In the genomic region with DNA sequence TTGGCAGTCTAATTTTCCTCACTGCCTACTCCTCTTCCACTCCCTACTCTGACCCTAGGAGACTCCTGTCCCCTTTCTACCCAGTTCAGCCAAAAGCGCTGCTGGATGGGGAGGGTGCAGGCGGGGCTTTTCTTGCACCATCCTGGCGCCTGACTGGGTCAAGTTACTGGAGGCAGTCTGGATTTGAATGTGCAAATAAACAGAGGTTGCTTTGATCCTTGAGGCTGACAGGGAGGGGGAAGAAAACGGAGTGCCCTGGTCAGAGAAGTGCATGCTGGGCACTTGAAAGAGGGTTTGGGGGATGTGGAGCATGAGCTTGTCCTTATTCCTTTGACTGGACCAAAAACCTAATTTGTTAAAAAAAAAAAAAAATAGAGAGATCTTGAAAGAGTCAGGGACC, we compare ENCODE assay signal across 1 cellular context.
A peak's percentile ranks its signal among the peaks of the same experiment; 100 is the strongest.
TF ChIP-seq lines count a peak whose summit lies in the region.

No MANE protein-coding gene starts in this region.

TF ChIP-seq in HepG2, 621 proteins besides CTCF, POLR2A, EP300 and RAD21 (continued from another document and continues in another):
- TF ChIP-seq, protein P1, sequence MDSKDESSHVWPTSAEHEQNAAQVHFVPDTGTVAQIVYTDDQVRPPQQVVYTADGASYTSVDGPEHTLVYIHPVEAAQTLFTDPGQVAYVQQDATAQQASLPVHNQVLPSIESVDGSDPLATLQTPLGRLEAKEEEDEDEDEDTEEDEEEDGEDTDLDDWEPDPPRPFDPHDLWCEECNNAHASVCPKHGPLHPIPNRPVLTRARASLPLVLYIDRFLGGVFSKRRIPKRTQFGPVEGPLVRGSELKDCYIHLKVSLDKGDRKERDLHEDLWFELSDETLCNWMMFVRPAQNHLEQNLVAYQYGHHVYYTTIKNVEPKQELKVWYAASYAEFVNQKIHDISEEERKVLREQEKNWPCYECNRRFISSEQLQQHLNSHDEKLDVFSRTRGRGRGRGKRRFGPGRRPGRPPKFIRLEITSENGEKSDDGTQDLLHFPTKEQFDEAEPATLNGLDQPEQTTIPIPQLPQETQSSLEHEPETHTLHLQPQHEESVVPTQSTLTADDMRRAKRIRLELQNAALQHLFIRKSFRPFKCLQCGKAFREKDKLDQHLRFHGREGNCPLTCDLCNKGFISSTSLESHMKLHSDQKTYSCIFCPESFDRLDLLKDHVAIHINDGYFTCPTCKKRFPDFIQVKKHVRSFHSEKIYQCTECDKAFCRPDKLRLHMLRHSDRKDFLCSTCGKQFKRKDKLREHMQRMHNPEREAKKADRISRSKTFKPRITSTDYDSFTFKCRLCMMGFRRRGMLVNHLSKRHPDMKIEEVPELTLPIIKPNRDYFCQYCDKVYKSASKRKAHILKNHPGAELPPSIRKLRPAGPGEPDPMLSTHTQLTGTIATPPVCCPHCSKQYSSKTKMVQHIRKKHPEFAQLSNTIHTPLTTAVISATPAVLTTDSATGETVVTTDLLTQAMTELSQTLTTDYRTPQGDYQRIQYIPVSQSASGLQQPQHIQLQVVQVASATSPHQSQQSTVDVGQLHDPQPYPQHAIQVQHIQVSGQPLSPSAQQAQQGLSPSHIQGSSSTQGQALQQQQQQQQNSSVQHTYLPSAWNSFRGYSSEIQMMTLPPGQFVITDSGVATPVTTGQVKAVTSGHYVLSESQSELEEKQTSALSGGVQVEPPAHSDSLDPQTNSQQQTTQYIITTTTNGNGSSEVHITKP (CRISPR knock-in tag; IDR thresholded peaks at IDR 0.05; ENCODE audit: low read depth): no peak
- TF ChIP-seq KAT2B (IDR thresholded peaks at IDR 0.05; ENCODE audit: borderline replicate concordance, low read depth, low read length) (no peak), ATAD3A (CRISPR knock-in tag; IDR thresholded peaks at IDR 0.05) (no peak), SMYD3 (CRISPR knock-in tag; IDR thresholded peaks at IDR 0.05) (no peak), SIX4 (CRISPR knock-in tag; IDR thresholded peaks at IDR 0.05) (peak; percentile 57; the same call in 1 of the 2 replicates), CBX1 (IDR thresholded peaks at IDR 0.05; ENCODE audit: low read depth) (no peak), SIX1 (CRISPR knock-in tag; IDR thresholded peaks at IDR 0.05; ENCODE audit: borderline replicate concordance) (no peak), ZNF333 (CRISPR knock-in tag; IDR thresholded peaks at IDR 0.05; ENCODE audit: borderline replicate concordance) (no peak), EZH2 (conservative IDR thresholded peaks at IDR 0.05; ENCODE audit: low read depth, low read length) (no peak), HOXA7 (CRISPR knock-in tag; IDR thresholded peaks at IDR 0.05) (no peak), ZNF383 (CRISPR knock-in tag; IDR thresholded peaks at IDR 0.05; ENCODE audit: borderline replicate concordance) (no peak), ZC3H4 (CRISPR knock-in tag; IDR thresholded peaks at IDR 0.05; ENCODE audit: borderline replicate concordance) (no peak), ZFX (CRISPR knock-in tag; IDR thresholded peaks at IDR 0.05; ENCODE audit: low read depth) (no peak), ETV6 (CRISPR knock-in tag; conservative IDR thresholded peaks at IDR 0.05) (no peak), HCFC1 (IDR thresholded peaks at IDR 0.05; ENCODE audit: low read depth, low read length) (no peak), MAFG (CRISPR knock-in tag; IDR thresholded peaks at IDR 0.05) (no peak), ZNF547 (CRISPR knock-in tag; IDR thresholded peaks at IDR 0.05) (no peak), CBX5 (CRISPR knock-in tag; IDR thresholded peaks at IDR 0.05; ENCODE audit: borderline replicate concordance) (no peak), ZNF264 (CRISPR knock-in tag; IDR thresholded peaks at IDR 0.05) (no peak), JARID2 (CRISPR knock-in tag; IDR thresholded peaks at IDR 0.05; ENCODE audit: insufficient replicate concordance) (no peak)
- TF ChIP-seq, protein P2, sequence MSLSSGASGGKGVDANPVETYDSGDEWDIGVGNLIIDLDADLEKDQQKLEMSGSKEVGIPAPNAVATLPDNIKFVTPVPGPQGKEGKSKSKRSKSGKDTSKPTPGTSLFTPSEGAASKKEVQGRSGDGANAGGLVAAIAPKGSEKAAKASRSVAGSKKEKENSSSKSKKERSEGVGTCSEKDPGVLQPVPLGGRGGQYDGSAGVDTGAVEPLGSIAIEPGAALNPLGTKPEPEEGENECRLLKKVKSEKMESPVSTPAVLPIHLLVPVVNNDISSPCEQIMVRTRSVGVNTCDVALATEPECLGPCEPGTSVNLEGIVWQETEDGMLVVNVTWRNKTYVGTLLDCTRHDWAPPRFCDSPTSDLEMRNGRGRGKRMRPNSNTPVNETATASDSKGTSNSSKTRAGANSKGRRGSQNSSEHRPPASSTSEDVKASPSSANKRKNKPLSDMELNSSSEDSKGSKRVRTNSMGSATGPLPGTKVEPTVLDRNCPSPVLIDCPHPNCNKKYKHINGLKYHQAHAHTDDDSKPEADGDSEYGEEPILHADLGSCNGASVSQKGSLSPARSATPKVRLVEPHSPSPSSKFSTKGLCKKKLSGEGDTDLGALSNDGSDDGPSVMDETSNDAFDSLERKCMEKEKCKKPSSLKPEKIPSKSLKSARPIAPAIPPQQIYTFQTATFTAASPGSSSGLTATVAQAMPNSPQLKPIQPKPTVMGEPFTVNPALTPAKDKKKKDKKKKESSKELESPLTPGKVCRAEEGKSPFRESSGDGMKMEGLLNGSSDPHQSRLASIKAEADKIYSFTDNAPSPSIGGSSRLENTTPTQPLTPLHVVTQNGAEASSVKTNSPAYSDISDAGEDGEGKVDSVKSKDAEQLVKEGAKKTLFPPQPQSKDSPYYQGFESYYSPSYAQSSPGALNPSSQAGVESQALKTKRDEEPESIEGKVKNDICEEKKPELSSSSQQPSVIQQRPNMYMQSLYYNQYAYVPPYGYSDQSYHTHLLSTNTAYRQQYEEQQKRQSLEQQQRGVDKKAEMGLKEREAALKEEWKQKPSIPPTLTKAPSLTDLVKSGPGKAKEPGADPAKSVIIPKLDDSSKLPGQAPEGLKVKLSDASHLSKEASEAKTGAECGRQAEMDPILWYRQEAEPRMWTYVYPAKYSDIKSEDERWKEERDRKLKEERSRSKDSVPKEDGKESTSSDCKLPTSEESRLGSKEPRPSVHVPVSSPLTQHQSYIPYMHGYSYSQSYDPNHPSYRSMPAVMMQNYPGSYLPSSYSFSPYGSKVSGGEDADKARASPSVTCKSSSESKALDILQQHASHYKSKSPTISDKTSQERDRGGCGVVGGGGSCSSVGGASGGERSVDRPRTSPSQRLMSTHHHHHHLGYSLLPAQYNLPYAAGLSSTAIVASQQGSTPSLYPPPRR (CRISPR knock-in tag; IDR thresholded peaks at IDR 0.05; ENCODE audit: borderline replicate concordance): no peak
- TF ChIP-seq, protein P3, sequence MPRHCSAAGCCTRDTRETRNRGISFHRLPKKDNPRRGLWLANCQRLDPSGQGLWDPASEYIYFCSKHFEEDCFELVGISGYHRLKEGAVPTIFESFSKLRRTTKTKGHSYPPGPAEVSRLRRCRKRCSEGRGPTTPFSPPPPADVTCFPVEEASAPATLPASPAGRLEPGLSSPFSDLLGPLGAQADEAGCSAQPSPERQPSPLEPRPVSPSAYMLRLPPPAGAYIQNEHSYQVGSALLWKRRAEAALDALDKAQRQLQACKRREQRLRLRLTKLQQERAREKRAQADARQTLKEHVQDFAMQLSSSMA (CRISPR knock-in tag; IDR thresholded peaks at IDR 0.05): no peak
- TF ChIP-seq, protein P4, sequence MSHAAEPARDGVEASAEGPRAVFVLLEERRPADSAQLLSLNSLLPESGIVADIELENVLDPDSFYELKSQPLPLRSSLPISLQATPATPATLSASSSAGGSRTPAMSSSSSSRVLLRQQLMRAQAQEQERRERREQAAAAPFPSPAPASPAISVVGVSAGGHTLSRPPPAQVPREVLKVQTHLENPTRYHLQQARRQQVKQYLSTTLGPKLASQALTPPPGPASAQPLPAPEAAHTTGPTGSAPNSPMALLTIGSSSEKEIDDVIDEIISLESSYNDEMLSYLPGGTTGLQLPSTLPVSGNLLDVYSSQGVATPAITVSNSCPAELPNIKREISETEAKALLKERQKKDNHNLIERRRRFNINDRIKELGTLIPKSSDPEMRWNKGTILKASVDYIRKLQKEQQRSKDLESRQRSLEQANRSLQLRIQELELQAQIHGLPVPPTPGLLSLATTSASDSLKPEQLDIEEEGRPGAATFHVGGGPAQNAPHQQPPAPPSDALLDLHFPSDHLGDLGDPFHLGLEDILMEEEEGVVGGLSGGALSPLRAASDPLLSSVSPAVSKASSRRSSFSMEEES (CRISPR knock-in tag; IDR thresholded peaks at IDR 0.05): 0 out of 2 replicates have a peak, but pooled peaks have one; percentile 24
- TF ChIP-seq, protein P5, sequence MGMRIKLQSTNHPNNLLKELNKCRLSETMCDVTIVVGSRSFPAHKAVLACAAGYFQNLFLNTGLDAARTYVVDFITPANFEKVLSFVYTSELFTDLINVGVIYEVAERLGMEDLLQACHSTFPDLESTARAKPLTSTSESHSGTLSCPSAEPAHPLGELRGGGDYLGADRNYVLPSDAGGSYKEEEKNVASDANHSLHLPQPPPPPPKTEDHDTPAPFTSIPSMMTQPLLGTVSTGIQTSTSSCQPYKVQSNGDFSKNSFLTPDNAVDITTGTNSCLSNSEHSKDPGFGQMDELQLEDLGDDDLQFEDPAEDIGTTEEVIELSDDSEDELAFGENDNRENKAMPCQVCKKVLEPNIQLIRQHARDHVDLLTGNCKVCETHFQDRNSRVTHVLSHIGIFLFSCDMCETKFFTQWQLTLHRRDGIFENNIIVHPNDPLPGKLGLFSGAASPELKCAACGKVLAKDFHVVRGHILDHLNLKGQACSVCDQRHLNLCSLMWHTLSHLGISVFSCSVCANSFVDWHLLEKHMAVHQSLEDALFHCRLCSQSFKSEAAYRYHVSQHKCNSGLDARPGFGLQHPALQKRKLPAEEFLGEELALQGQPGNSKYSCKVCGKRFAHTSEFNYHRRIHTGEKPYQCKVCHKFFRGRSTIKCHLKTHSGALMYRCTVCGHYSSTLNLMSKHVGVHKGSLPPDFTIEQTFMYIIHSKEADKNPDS (CRISPR knock-in tag; IDR thresholded peaks at IDR 0.05): no peak
- TF ChIP-seq, protein P6, sequence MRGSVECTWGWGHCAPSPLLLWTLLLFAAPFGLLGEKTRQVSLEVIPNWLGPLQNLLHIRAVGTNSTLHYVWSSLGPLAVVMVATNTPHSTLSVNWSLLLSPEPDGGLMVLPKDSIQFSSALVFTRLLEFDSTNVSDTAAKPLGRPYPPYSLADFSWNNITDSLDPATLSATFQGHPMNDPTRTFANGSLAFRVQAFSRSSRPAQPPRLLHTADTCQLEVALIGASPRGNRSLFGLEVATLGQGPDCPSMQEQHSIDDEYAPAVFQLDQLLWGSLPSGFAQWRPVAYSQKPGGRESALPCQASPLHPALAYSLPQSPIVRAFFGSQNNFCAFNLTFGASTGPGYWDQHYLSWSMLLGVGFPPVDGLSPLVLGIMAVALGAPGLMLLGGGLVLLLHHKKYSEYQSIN (CRISPR knock-in tag; IDR thresholded peaks at IDR 0.05; ENCODE audit: borderline replicate concordance): no peak
- TF ChIP-seq, protein P7, sequence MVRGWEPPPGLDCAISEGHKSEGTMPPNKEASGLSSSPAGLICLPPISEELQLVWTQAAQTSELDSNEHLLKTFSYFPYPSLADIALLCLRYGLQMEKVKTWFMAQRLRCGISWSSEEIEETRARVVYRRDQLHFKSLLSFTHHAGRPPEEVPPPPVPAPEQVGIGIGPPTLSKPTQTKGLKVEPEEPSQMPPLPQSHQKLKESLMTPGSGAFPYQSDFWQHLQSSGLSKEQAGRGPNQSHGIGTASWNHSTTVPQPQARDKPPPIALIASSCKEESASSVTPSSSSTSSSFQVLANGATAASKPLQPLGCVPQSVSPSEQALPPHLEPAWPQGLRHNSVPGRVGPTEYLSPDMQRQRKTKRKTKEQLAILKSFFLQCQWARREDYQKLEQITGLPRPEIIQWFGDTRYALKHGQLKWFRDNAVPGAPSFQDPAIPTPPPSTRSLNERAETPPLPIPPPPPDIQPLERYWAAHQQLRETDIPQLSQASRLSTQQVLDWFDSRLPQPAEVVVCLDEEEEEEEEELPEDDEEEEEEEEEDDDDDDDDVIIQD (CRISPR knock-in tag; IDR thresholded peaks at IDR 0.05; ENCODE audit: low read depth): no peak
- TF ChIP-seq, protein P8, sequence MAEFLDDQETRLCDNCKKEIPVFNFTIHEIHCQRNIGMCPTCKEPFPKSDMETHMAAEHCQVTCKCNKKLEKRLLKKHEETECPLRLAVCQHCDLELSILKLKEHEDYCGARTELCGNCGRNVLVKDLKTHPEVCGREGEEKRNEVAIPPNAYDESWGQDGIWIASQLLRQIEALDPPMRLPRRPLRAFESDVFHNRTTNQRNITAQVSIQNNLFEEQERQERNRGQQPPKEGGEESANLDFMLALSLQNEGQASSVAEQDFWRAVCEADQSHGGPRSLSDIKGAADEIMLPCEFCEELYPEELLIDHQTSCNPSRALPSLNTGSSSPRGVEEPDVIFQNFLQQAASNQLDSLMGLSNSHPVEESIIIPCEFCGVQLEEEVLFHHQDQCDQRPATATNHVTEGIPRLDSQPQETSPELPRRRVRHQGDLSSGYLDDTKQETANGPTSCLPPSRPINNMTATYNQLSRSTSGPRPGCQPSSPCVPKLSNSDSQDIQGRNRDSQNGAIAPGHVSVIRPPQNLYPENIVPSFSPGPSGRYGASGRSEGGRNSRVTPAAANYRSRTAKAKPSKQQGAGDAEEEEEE (CRISPR knock-in tag; IDR thresholded peaks at IDR 0.05; ENCODE audit: borderline replicate concordance): no peak
- TF ChIP-seq, protein P9, sequence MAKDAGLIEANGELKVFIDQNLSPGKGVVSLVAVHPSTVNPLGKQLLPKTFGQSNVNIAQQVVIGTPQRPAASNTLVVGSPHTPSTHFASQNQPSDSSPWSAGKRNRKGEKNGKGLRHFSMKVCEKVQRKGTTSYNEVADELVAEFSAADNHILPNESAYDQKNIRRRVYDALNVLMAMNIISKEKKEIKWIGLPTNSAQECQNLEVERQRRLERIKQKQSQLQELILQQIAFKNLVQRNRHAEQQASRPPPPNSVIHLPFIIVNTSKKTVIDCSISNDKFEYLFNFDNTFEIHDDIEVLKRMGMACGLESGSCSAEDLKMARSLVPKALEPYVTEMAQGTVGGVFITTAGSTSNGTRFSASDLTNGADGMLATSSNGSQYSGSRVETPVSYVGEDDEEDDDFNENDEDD (CRISPR knock-in tag; IDR thresholded peaks at IDR 0.05; ENCODE audit: borderline replicate concordance): no peak
- TF ChIP-seq, protein P10, sequence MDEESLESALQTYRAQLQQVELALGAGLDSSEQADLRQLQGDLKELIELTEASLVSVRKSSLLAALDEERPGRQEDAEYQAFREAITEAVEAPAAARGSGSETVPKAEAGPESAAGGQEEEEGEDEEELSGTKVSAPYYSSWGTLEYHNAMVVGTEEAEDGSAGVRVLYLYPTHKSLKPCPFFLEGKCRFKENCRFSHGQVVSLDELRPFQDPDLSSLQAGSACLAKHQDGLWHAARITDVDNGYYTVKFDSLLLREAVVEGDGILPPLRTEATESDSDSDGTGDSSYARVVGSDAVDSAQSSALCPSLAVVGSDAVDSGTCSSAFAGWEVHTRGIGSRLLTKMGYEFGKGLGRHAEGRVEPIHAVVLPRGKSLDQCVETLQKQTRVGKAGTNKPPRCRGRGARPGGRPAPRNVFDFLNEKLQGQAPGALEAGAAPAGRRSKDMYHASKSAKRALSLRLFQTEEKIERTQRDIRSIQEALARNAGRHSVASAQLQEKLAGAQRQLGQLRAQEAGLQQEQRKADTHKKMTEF (CRISPR knock-in tag; IDR thresholded peaks at IDR 0.05): no peak
- TF ChIP-seq, protein P11, sequence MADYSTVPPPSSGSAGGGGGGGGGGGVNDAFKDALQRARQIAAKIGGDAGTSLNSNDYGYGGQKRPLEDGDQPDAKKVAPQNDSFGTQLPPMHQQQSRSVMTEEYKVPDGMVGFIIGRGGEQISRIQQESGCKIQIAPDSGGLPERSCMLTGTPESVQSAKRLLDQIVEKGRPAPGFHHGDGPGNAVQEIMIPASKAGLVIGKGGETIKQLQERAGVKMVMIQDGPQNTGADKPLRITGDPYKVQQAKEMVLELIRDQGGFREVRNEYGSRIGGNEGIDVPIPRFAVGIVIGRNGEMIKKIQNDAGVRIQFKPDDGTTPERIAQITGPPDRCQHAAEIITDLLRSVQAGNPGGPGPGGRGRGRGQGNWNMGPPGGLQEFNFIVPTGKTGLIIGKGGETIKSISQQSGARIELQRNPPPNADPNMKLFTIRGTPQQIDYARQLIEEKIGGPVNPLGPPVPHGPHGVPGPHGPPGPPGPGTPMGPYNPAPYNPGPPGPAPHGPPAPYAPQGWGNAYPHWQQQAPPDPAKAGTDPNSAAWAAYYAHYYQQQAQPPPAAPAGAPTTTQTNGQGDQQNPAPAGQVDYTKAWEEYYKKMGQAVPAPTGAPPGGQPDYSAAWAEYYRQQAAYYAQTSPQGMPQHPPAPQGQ (CRISPR knock-in tag; IDR thresholded peaks at IDR 0.05; ENCODE audit: borderline replicate concordance): no peak
